ENCODE assay signal across 12 cellular contexts in genomic region chr11:111736191-111736590, GRCh38. TPM values are rescaled to one million over a fixed set of nuclear protein-coding genes. Genes with fewer than 3 reads are reported as not detected.
DNase-seq lines count a peak whose midpoint lies in the region; ATAC-seq and TF ChIP-seq lines count a peak whose summit lies in the region.
"Had no signal": no experiment of that assay in that cellular context is flagged by ENCODE, and none has a peak within 500 bp of the region (broad histone marks: within the 10 kb centered on the region; RNA-seq: fewer than 3 reads in every experiment).

No MANE protein-coding gene starts in this region.

- ATAC-seq in activated CD8-positive, alpha-beta T cell treated with anti-CD3 and anti-CD28 coated beads for 36 hours, result no peak
- ATAC-seq in activated CD8-positive, alpha-beta T cell treated with anti-CD3 and anti-CD28 coated beads, Interleukin-2, amount 10 ng/mL, durations not matched to agents 7 days and 5 days, result no peak
- ATAC-seq in GM21423 (IDR thresholded peaks at IDR 0.05; ENCODE audit: unreplicated experiment), result no peak

- no peak overlapping the region for H3K4me3 ChIP-seq in endocrine pancreas (ENCODE audit: control insufficient read depth, insufficient read depth, low read length)
- H3K4me3 ChIP-seq in muscle layer of colon (ENCODE audit: low read depth in 1 of 2, low read length in 2 of 2), result no peak overlapping the region
- H3K4me3 ChIP-seq in urinary bladder (ENCODE audit: low read depth, low read length), result no peak overlapping the region

- H3K9ac ChIP-seq in endocrine pancreas (ENCODE audit: control insufficient read depth, insufficient read depth, low read length) (peak overlapping the region; percentile 34), muscle layer of colon (ENCODE audit: low read length) (peak overlapping the region; percentile 55)

- H3K4me1 Mint-ChIP-seq in activated CD8-positive, alpha-beta T cell treated with anti-CD3 and anti-CD28 coated beads for 36 hours (ENCODE audit: low read depth), result no peaks in the 10 kb centered on the region
- no peaks in the 10 kb centered on the region for H3K4me1 Mint-ChIP-seq in activated CD8-positive, alpha-beta T cell treated with anti-CD3 and anti-CD28 coated beads, Interleukin-2, amount 10 ng/mL, durations not matched to agents 7 days and 5 days (ENCODE audit: low read depth)

- H3K4me1 ChIP-seq in endocrine pancreas (ENCODE audit: control insufficient read depth, insufficient read depth, low read length) (peaks cover 26% of the 10 kb centered on the region), muscle layer of colon (ENCODE audit: insufficient read depth, low read length) (peaks cover 73% of the 10 kb centered on the region), urinary bladder (ENCODE audit: insufficient read depth) (no peaks in the 10 kb centered on the region)

- intact Hi-C loops in activated CD8-positive, alpha-beta T cell treated with anti-CD3 and anti-CD28 coated beads for 36 hours (cut with micrococcal nuclease), result no loop called here

- peaks cover 13% of the 10 kb centered on the region for H3K36me3 Mint-ChIP-seq in activated CD8-positive, alpha-beta T cell treated with anti-CD3 and anti-CD28 coated beads for 36 hours (ENCODE audit: low read depth)
- peaks cover 16% of the 10 kb centered on the region for H3K36me3 Mint-ChIP-seq in activated CD8-positive, alpha-beta T cell treated with anti-CD3 and anti-CD28 coated beads, Interleukin-2, amount 10 ng/mL, durations not matched to agents 7 days and 5 days (ENCODE audit: low read depth)

- H3K9me3 ChIP-seq in endocrine pancreas (ENCODE audit: control insufficient read depth, low read length) (no peaks in the 10 kb centered on the region), muscle layer of colon (ENCODE audit: low read length) (no peaks in the 10 kb centered on the region)

- POLR2A ChIA-PET in activated CD8-positive, alpha-beta T cell treated with anti-CD3 and anti-CD28 coated beads for 36 hours (lab: Charles Lee), result interaction anchor here (1.2 to 1.3 kb wide), 2 partner anchors 11 to 58 kb away, joined by 3 read pairs; no protein-coding TSS in a partner anchor
- POLR2A ChIA-PET in activated CD8-positive, alpha-beta T cell treated with anti-CD3 and anti-CD28 coated beads, Interleukin-2, amount 10 ng/mL, durations not matched to agents 7 days and 5 days (lab: Charles Lee), result no interaction called here

- no peak overlapping the region for H3K4me3 Mint-ChIP-seq in activated CD8-positive, alpha-beta T cell treated with anti-CD3 and anti-CD28 coated beads for 36 hours
- H3K4me3 Mint-ChIP-seq in activated CD8-positive, alpha-beta T cell treated with anti-CD3 and anti-CD28 coated beads, Interleukin-2, amount 10 ng/mL, durations not matched to agents 7 days and 5 days, result no peak overlapping the region
- H3K4me3 Mint-ChIP-seq: T-cell had no signal

- H3K27ac Mint-ChIP-seq in activated CD8-positive, alpha-beta T cell treated with anti-CD3 and anti-CD28 coated beads for 36 hours, result peak overlapping the region; percentile 33
- no peak overlapping the region for H3K27ac Mint-ChIP-seq in activated CD8-positive, alpha-beta T cell treated with anti-CD3 and anti-CD28 coated beads, Interleukin-2, amount 10 ng/mL, durations not matched to agents 7 days and 5 days

- H3K9me3 Mint-ChIP-seq in activated CD8-positive, alpha-beta T cell treated with anti-CD3 and anti-CD28 coated beads for 36 hours, result no peaks in the 10 kb centered on the region
- H3K9me3 Mint-ChIP-seq in activated CD8-positive, alpha-beta T cell treated with anti-CD3 and anti-CD28 coated beads, Interleukin-2, amount 10 ng/mL, durations not matched to agents 7 days and 5 days (ENCODE audit: insufficient read depth), result no peaks in the 10 kb centered on the region
- H3K9me3 Mint-ChIP-seq: T-cell had no signal

- no peaks in the 10 kb centered on the region for H3K36me3 ChIP-seq in endocrine pancreas (ENCODE audit: control insufficient read depth, insufficient read depth, low read length)
- H3K36me3 ChIP-seq in muscle layer of colon (ENCODE audit: insufficient read depth, low read length), result peaks cover 25% of the 10 kb centered on the region
- H3K36me3 ChIP-seq in urinary bladder (ENCODE audit: insufficient read depth), result no peaks in the 10 kb centered on the region

- TF ChIP-seq CTCF in activated CD8-positive, alpha-beta T cell treated with anti-CD3 and anti-CD28 coated beads for 36 hours (IDR thresholded peaks at IDR 0.05), result no peak

- H3K27ac ChIP-seq in muscle layer of colon (ENCODE audit: low read depth, low read length), result peak overlapping the region; percentile 59
- H3K27ac ChIP-seq in urinary bladder (ENCODE audit: low read depth), result peak overlapping the region; percentile 91

- 30% methylated on average over 11 of the region's 11 CpGs for WGBS in urinary bladder

- CTCF ChIA-PET in activated CD8-positive, alpha-beta T cell treated with anti-CD3 and anti-CD28 coated beads for 36 hours (lab: Charles Lee), result no interaction called here
- CTCF ChIA-PET in activated CD8-positive, alpha-beta T cell treated with anti-CD3 and anti-CD28 coated beads, Interleukin-2, amount 10 ng/mL, durations not matched to agents 7 days and 5 days (lab: Charles Lee), result no interaction called here

- no peaks in the 10 kb centered on the region for H3K27me3 ChIP-seq in endocrine pancreas (ENCODE audit: control insufficient read depth, insufficient read depth, low read length)
- no peaks in the 10 kb centered on the region for H3K27me3 ChIP-seq in muscle layer of colon (ENCODE audit: control insufficient read depth in 1 of 2, insufficient read depth in 2 of 2, low read length in 2 of 2)

- DNase-seq in activated CD8-positive, alpha-beta T cell treated with anti-CD3 and anti-CD28 coated beads for 36 hours, result no peak
- DNase-seq in activated CD8-positive, alpha-beta T cell treated with anti-CD3 and anti-CD28 coated beads, Interleukin-2, amount 10 ng/mL, durations not matched to agents 7 days and 5 days, result no peak
- no peak for DNase-seq in Kasumi-1 (lab: John Stamatoyannopoulos, UW)
- DNase-seq in effector CD8-positive, alpha-beta T cell (lab: John Stamatoyannopoulos, UW), result no peak
- DNase-seq: central memory CD4-positive, alpha-beta T cell; KG1; stimulated activated CD4-positive, alpha-beta T cell treated with anti-CD3 and anti-CD28 coated beads, Interleukin-12 subunit alpha, Interleukin-12 subunit beta, amount 100 ng/mL, for 4 hours; T-cell had no signal

- no peaks in the 10 kb centered on the region for H3K27me3 Mint-ChIP-seq in activated CD8-positive, alpha-beta T cell treated with anti-CD3 and anti-CD28 coated beads for 36 hours
- no peaks in the 10 kb centered on the region for H3K27me3 Mint-ChIP-seq in activated CD8-positive, alpha-beta T cell treated with anti-CD3 and anti-CD28 coated beads, Interleukin-2, amount 10 ng/mL, durations not matched to agents 7 days and 5 days (ENCODE audit: low read depth)
- H3K27me3 Mint-ChIP-seq: T-cell had no signal

RNA-seq across cellular contexts. Expression of gene PPP2R1B, which starts 30.0 kb away (rescaled TPM):
- 10 to 100 TPM; 49.7 to 54.0 TPM for total RNA-seq in activated CD8-positive, alpha-beta T cell treated with anti-CD3 and anti-CD28 coated beads for 36 hours
- total RNA-seq in activated CD8-positive, alpha-beta T cell treated with anti-CD3 and anti-CD28 coated beads, Interleukin-2, amount 10 ng/mL, durations not matched to agents 7 days and 5 days, result 10 to 100 TPM; 56.4 to 57.7 TPM
- total RNA-seq in urinary bladder, result 22.7 TPM
- polyA plus RNA-seq in urinary bladder, result 6.8 TPM
